Comparison of ENCODE assay signal across 1 cellular context in genomic region chr16:20868890-20869289, GRCh38.
A peak's percentile ranks its signal among the peaks of the same experiment; 100 is the strongest.
TF ChIP-seq lines count a peak whose summit lies in the region.

No MANE protein-coding gene starts in this region.

TF ChIP-seq in HepG2, 621 proteins besides CTCF, POLR2A, EP300 and RAD21 (continued from another document and continues in another):
- TF ChIP-seq AFF4 (CRISPR knock-in tag; IDR thresholded peaks at IDR 0.05): no peak
- TF ChIP-seq GMEB2 (CRISPR knock-in tag; IDR thresholded peaks at IDR 0.05; ENCODE audit: low read depth): no peak
- no peak for TF ChIP-seq ZNF749 (CRISPR knock-in tag; IDR thresholded peaks at IDR 0.05; ENCODE audit: borderline replicate concordance)
- TF ChIP-seq HMG20B (CRISPR knock-in tag; conservative IDR thresholded peaks at IDR 0.05): no peak
- TF ChIP-seq MTERF4 (CRISPR knock-in tag; IDR thresholded peaks at IDR 0.05): no peak
- TF ChIP-seq PRPF4 (IDR thresholded peaks at IDR 0.05; ENCODE audit: low read depth, low read length, poor library complexity, severe bottlenecking): no peak
- TF ChIP-seq EHMT2 (IDR thresholded peaks at IDR 0.05; ENCODE audit: borderline replicate concordance, low read depth, low read length): no peak
- TF ChIP-seq ZNF468 (CRISPR knock-in tag; IDR thresholded peaks at IDR 0.05): no peak
- TF ChIP-seq GTF2F1 (IDR thresholded peaks at IDR 0.05; ENCODE audit: low read length): no peak
- 0 out of 2 replicates have a peak, but pooled peaks have one; percentile 77 for TF ChIP-seq ZNF44 (CRISPR knock-in tag; IDR thresholded peaks at IDR 0.05)
- no peak for TF ChIP-seq ATF4 (CRISPR knock-in tag; IDR thresholded peaks at IDR 0.05)
- no peak for TF ChIP-seq ATRX (CRISPR knock-in tag; IDR thresholded peaks at IDR 0.05; ENCODE audit: borderline replicate concordance)
- peak; percentile 44; the same call in 1 of the 2 replicates for TF ChIP-seq RXRA (CRISPR knock-in tag; IDR thresholded peaks at IDR 0.05)
- no peak for TF ChIP-seq ZNF781 (CRISPR knock-in tag; IDR thresholded peaks at IDR 0.05; ENCODE audit: borderline replicate concordance, not compliant biosample characterization)
- TF ChIP-seq TGIF2 (CRISPR knock-in tag; IDR thresholded peaks at IDR 0.05): no peak; the same call in 1 of the 2 replicates
- no peak for TF ChIP-seq ZSCAN31 (CRISPR knock-in tag; IDR thresholded peaks at IDR 0.05; ENCODE audit: low read depth)
- TF ChIP-seq MATR3 (CRISPR knock-in tag; IDR thresholded peaks at IDR 0.05): no peak
- TF ChIP-seq CENPX (CRISPR knock-in tag; IDR thresholded peaks at IDR 0.05): no peak
- no peak for TF ChIP-seq RBAK (CRISPR knock-in tag; IDR thresholded peaks at IDR 0.05)
- TF ChIP-seq ZNF784 (CRISPR knock-in tag; IDR thresholded peaks at IDR 0.05; ENCODE audit: borderline replicate concordance): 0 out of 2 replicates have a peak, but pooled peaks have one; percentile 27
- no peak for TF ChIP-seq MXI1 (IDR thresholded peaks at IDR 0.05; ENCODE audit: borderline replicate concordance, low read depth, low read length)
- no peak for TF ChIP-seq ZHX1 (CRISPR knock-in tag; IDR thresholded peaks at IDR 0.05; ENCODE audit: low read depth)
- TF ChIP-seq ZNF556 (CRISPR knock-in tag; IDR thresholded peaks at IDR 0.05; ENCODE audit: borderline replicate concordance): 0 out of 2 replicates have a peak, but pooled peaks have one; percentile 30
- TF ChIP-seq ETV5 (CRISPR knock-in tag; IDR thresholded peaks at IDR 0.05; ENCODE audit: borderline replicate concordance): no peak; the same call in 1 of the 2 replicates
- TF ChIP-seq POGZ (CRISPR knock-in tag; IDR thresholded peaks at IDR 0.05): peak; percentile 61
- no peak for TF ChIP-seq FOXA1 (IDR thresholded peaks at IDR 0.05)
- no peak for TF ChIP-seq FOXA1 (CRISPR knock-in tag; IDR thresholded peaks at IDR 0.05)
- peak; percentile 49; the same call in 1 of the 2 replicates for TF ChIP-seq HDAC2 (CRISPR knock-in tag; IDR thresholded peaks at IDR 0.05)
- TF ChIP-seq NR2F1 (CRISPR knock-in tag; IDR thresholded peaks at IDR 0.05): no peak
- TF ChIP-seq CSRNP1 (CRISPR knock-in tag; IDR thresholded peaks at IDR 0.05): no peak
- TF ChIP-seq AGO2 (optimal IDR thresholded peaks at IDR 0.05; ENCODE audit: low read depth, low read length): no peak
- TF ChIP-seq TOPORS (CRISPR knock-in tag; IDR thresholded peaks at IDR 0.05): no peak
- no peak for TF ChIP-seq MAZ (IDR thresholded peaks at IDR 0.05; ENCODE audit: borderline replicate concordance, low read depth, low read length)
- TF ChIP-seq MAZ (CRISPR knock-in tag; IDR thresholded peaks at IDR 0.05; ENCODE audit: low read depth): no peak
- peak; percentile 62; the same call in 1 of the 2 replicates for TF ChIP-seq ZNF788 (CRISPR knock-in tag; IDR thresholded peaks at IDR 0.05; ENCODE audit: borderline replicate concordance)
- no peak for TF ChIP-seq TERF1 (CRISPR knock-in tag; IDR thresholded peaks at IDR 0.05)
- no peak for TF ChIP-seq ZBTB34 (CRISPR knock-in tag; IDR thresholded peaks at IDR 0.05)
- no peak for TF ChIP-seq BORCS8-MEF2B (CRISPR knock-in tag; IDR thresholded peaks at IDR 0.05)
- TF ChIP-seq SCMH1 (CRISPR knock-in tag; IDR thresholded peaks at IDR 0.05; ENCODE audit: borderline replicate concordance): no peak
- no peak for TF ChIP-seq EZH2 (conservative IDR thresholded peaks at IDR 0.05; ENCODE audit: low read depth, low read length)
- TF ChIP-seq TFAP4 (IDR thresholded peaks at IDR 0.05; ENCODE audit: borderline replicate concordance, low read depth): no peak
- no peak for TF ChIP-seq GLI4 (CRISPR knock-in tag; IDR thresholded peaks at IDR 0.05; ENCODE audit: borderline replicate concordance)
- TF ChIP-seq HCFC1 (IDR thresholded peaks at IDR 0.05; ENCODE audit: low read depth, low read length): no peak
- no peak for TF ChIP-seq AHR (CRISPR knock-in tag; IDR thresholded peaks at IDR 0.05)
- no peak for TF ChIP-seq KLF6 (CRISPR knock-in tag; IDR thresholded peaks at IDR 0.05)
- no peak for TF ChIP-seq HOXA9 (CRISPR knock-in tag; IDR thresholded peaks at IDR 0.05; ENCODE audit: borderline replicate concordance)
- TF ChIP-seq ZNF329 (CRISPR knock-in tag; IDR thresholded peaks at IDR 0.05; ENCODE audit: low read depth): no peak
- no peak for TF ChIP-seq ZFP36L1 (CRISPR knock-in tag; IDR thresholded peaks at IDR 0.05)
- TF ChIP-seq RNF2 (conservative IDR thresholded peaks at IDR 0.05; ENCODE audit: low read depth): no peak
- no peak for TF ChIP-seq NFKBIZ (CRISPR knock-in tag; IDR thresholded peaks at IDR 0.05)
- TF ChIP-seq ZNF337 (CRISPR knock-in tag; IDR thresholded peaks at IDR 0.05; ENCODE audit: borderline replicate concordance, low read depth): no peak
- TF ChIP-seq ZNF724P (CRISPR knock-in tag; IDR thresholded peaks at IDR 0.05; ENCODE audit: borderline replicate concordance): no peak
- no peak for TF ChIP-seq FOSL1 (CRISPR knock-in tag; IDR thresholded peaks at IDR 0.05; ENCODE audit: borderline replicate concordance)
- peak; percentile 88 for TF ChIP-seq XRCC5 (optimal IDR thresholded peaks at IDR 0.05; ENCODE audit: low read length)
- TF ChIP-seq ZNF576 (CRISPR knock-in tag; IDR thresholded peaks at IDR 0.05): no peak
- peak; percentile 49; the same call in 1 of the 2 replicates for TF ChIP-seq KDM2A (CRISPR knock-in tag; IDR thresholded peaks at IDR 0.05; ENCODE audit: borderline replicate concordance, low read depth)
